ENCODE assay signal across 18 cellular contexts in genomic region chr15:100650685-100651084, GRCh38. TPM values are rescaled to one million over a fixed set of nuclear protein-coding genes. Genes with fewer than 3 reads are reported as not detected.
DNase-seq lines count a peak whose midpoint lies in the region; ATAC-seq and TF ChIP-seq lines count a peak whose summit lies in the region.
"Had no signal": no experiment of that assay in that cellular context is flagged by ENCODE, and none has a peak within 500 bp of the region (broad histone marks: within the 10 kb centered on the region; RNA-seq: fewer than 3 reads in every experiment).

No MANE protein-coding gene starts in this region.

- POLR2A ChIA-PET in SK-N-SH (lab: Yijun Ruan, JAX): no interaction called here

- H3K27ac ChIP-seq in SK-N-SH (ENCODE audit: low read depth in 2 of 2, low read length in 1 of 2) (no peak overlapping the region), OCI-LY3 (ENCODE audit: low read length) (no peak overlapping the region)
- H3K27ac ChIP-seq: dorsolateral prefrontal cortex, heart right ventricle had no signal

- H3K9ac ChIP-seq in SK-N-SH (no peak overlapping the region), OCI-LY3 (ENCODE audit: low read length) (no peak overlapping the region)

- CTCF ChIA-PET in SK-N-SH (lab: Yijun Ruan, JAX): interaction anchor here (0.8 to 4.2 kb wide), 12 partner anchors 9 to 358 kb away, joined by 3 to 14 read pairs (median 4); no protein-coding TSS in a partner anchor

- H4K20me1 ChIP-seq in SK-N-SH (ENCODE audit: insufficient read depth): no peaks in the 10 kb centered on the region
- peaks cover 8% of the 10 kb centered on the region; the same call in 1 of the 2 replicates for H4K20me1 ChIP-seq in OCI-LY3 (ENCODE audit: insufficient read depth, low read length)

- TF ChIP-seq EP300 in SK-N-SH (IDR thresholded peaks at IDR 0.05; ENCODE audit: borderline replicate concordance in 1 of 2, low read depth in 1 of 2, low read length in 1 of 2): no peak

- H3K27me3 ChIP-seq in SK-N-SH (ENCODE audit: insufficient read depth) (no peaks in the 10 kb centered on the region), OCI-LY3 (ENCODE audit: low read depth, low read length) (no peaks in the 10 kb centered on the region)
- H3K27me3 ChIP-seq: dorsolateral prefrontal cortex, heart right ventricle had no signal

- H3K9me3 ChIP-seq in SK-N-SH (no peaks in the 10 kb centered on the region), OCI-LY3 (ENCODE audit: insufficient read depth, low read length) (no peaks in the 10 kb centered on the region)
- H3K9me3 ChIP-seq: Caco-2, heart right ventricle had no signal

- peak; percentile 27 for TF ChIP-seq CTCF in SK-N-SH (IDR thresholded peaks at IDR 0.05)
- peak; percentile 44 for TF ChIP-seq CTCF in OCI-LY3 (IDR thresholded peaks at IDR 0.05; ENCODE audit: low read depth, low read length)
- peak; percentile 40 for TF ChIP-seq CTCF in epithelial cell of proximal tubule (conservative IDR thresholded peaks at IDR 0.05; ENCODE audit: low read depth, low read length)
- peak; percentile 14 for TF ChIP-seq CTCF in retinal pigment epithelial cell (conservative IDR thresholded peaks at IDR 0.05; ENCODE audit: low read depth, low read length)

- H3F3A ChIP-seq in SK-N-SH (replicated peaks; ENCODE audit: insufficient read depth): no peaks in the 10 kb centered on the region

- TF ChIP-seq RAD21 in SK-N-SH (IDR thresholded peaks at IDR 0.05; ENCODE audit: low read length): peak; percentile 17; the same call in 1 of the 2 replicates

- H3K4me3 ChIP-seq in SK-N-SH (ENCODE audit: low read depth in 2 of 2, low read length in 1 of 2): no peak overlapping the region
- H3K4me3 ChIP-seq in OCI-LY3 (ENCODE audit: low read length): no peak overlapping the region
- no peak overlapping the region for H3K4me3 ChIP-seq in epithelial cell of proximal tubule (ENCODE audit: low read depth, low read length)
- no peak overlapping the region for H3K4me3 ChIP-seq in retinal pigment epithelial cell (ENCODE audit: low read length)
- H3K4me3 ChIP-seq: dorsolateral prefrontal cortex, heart right ventricle had no signal

- H3K79me2 ChIP-seq in SK-N-SH (ENCODE audit: insufficient read depth) (peaks cover 12% of the 10 kb centered on the region; the same call in 1 of the 2 replicates), OCI-LY3 (ENCODE audit: low read length) (peaks cover 9% of the 10 kb centered on the region)

- H3K9me2 ChIP-seq in SK-N-SH: no peaks in the 10 kb centered on the region

- H2AFZ ChIP-seq in SK-N-SH (ENCODE audit: low read depth) (no peak overlapping the region), OCI-LY3 (ENCODE audit: low read depth, low read length) (no peak overlapping the region)

- H3K4me2 ChIP-seq in SK-N-SH (no peak overlapping the region), OCI-LY3 (ENCODE audit: low read length) (no peak overlapping the region)

- ATAC-seq in SK-N-SH treated with all-trans-retinoic acid at 6 μM for 48 hours (no peak), GM18867 (IDR thresholded peaks at IDR 0.05; ENCODE audit: unreplicated experiment) (no peak)
- ATAC-seq: right cardiac atrium had no signal

- H3K36me3 ChIP-seq in SK-N-SH (replicated peaks in 1 of 2; ENCODE audit: control insufficient read depth in 1 of 2, insufficient read depth in 2 of 2, low read length in 1 of 2): peaks cover 0 to 20% of the 10 kb centered on the region in 2 experiments
- peaks cover 11% of the 10 kb centered on the region for H3K36me3 ChIP-seq in OCI-LY3 (replicated peaks; ENCODE audit: low read depth, low read length)

- DNase-seq in SK-N-SH (no peak), epithelial cell of proximal tubule (ENCODE audit: low read depth) (no peak), retinal pigment epithelial cell (ENCODE audit: low read depth) (no peak), NOMO-1 (lab: John Stamatoyannopoulos, UW; ENCODE audit: unreplicated experiment in 2 of 2) (no peak), COLO829 (ENCODE audit: low spot score) (no peak)
- DNase-seq: activated CD4-positive, alpha-beta T cell treated with anti-CD3 and anti-CD28 coated beads, Interleukin-2, amount 50 U/mL, for 4 hours; activated naive CD8-positive, alpha-beta T cell treated with anti-CD3 and anti-CD28 coated beads, Interleukin-2, amount 10 ng/mL, durations not matched to agents 7 days and 5 days; activated T-cell treated with anti-CD3 and anti-CD28 coated beads, Interleukin-2, amount 50 U/mL, for 48 hours; Caco-2; dorsolateral prefrontal cortex; heart right ventricle; islet precursor cell; Karpas-422; OCI-M1; right cardiac atrium had no signal

- H3K4me1 ChIP-seq in SK-N-SH (ENCODE audit: control insufficient read depth in 1 of 2, insufficient read depth in 2 of 2, low read depth in 1 of 2, low read length in 1 of 2) (no peaks in the 10 kb centered on the region), OCI-LY3 (ENCODE audit: low read length) (peaks cover 19% of the 10 kb centered on the region)
- H3K4me1 ChIP-seq: Caco-2 had no signal

- 87% methylated on average over 1 of the region's 1 CpG for WGBS in SK-N-SH (ENCODE audit: low lambda C conversion rate)

TF ChIP-seq in SK-N-SH, 30 proteins besides CTCF, POLR2A, EP300 and RAD21 (continues in another document):
- TF ChIP-seq ZBTB33 (IDR thresholded peaks at IDR 0.05; ENCODE audit: borderline replicate concordance, low read depth): no peak
- TF ChIP-seq NRF1 (IDR thresholded peaks at IDR 0.05; ENCODE audit: low read depth, low read length): no peak
- no peak for TF ChIP-seq SIN3A (IDR thresholded peaks at IDR 0.05; ENCODE audit: borderline replicate concordance, low read depth, low read length)
- TF ChIP-seq ELF1 (IDR thresholded peaks at IDR 0.05): no peak
- no peak for TF ChIP-seq TCF12 (IDR thresholded peaks at IDR 0.05)
- no peak for TF ChIP-seq USF2 (IDR thresholded peaks at IDR 0.05; ENCODE audit: borderline replicate concordance, low read depth, low read length)
- TF ChIP-seq EZH2phosphoT487 (IDR thresholded peaks at IDR 0.05; ENCODE audit: borderline replicate concordance, low read depth): no peak

TF ChIP-seq in SK-N-SH treated with all-trans-retinoic acid at 6 μM for 48 hours, 23 proteins besides CTCF, POLR2A, EP300 and RAD21:
- TF ChIP-seq ZNF565 (CRISPR knock-in tag; conservative IDR thresholded peaks at IDR 0.05; ENCODE audit: low read depth) (no peak), PPARA (CRISPR knock-in tag; IDR thresholded peaks at IDR 0.05; ENCODE audit: borderline replicate concordance) (no peak), TCF4 (CRISPR knock-in tag; IDR thresholded peaks at IDR 0.05; ENCODE audit: borderline replicate concordance) (no peak), ZNF70 (CRISPR knock-in tag; IDR thresholded peaks at IDR 0.05) (no peak), CSDC2 (CRISPR knock-in tag; IDR thresholded peaks at IDR 0.05) (no peak), ZFP3 (CRISPR knock-in tag; IDR thresholded peaks at IDR 0.05) (no peak), ISL1 (CRISPR knock-in tag; IDR thresholded peaks at IDR 0.05) (no peak), ESRRG (CRISPR knock-in tag; IDR thresholded peaks at IDR 0.05) (no peak), CSRNP3 (CRISPR knock-in tag; IDR thresholded peaks at IDR 0.05) (no peak), TOX (CRISPR knock-in tag; IDR thresholded peaks at IDR 0.05; ENCODE audit: borderline replicate concordance) (no peak), ARNTL (CRISPR knock-in tag; IDR thresholded peaks at IDR 0.05; ENCODE audit: borderline replicate concordance, low read depth) (no peak), GLIS3 (CRISPR knock-in tag; IDR thresholded peaks at IDR 0.05) (no peak), PATZ1 (CRISPR knock-in tag; IDR thresholded peaks at IDR 0.05; ENCODE audit: borderline replicate concordance) (no peak)

RNA-seq across cellular contexts. Expression of gene ASB7, which starts 48.3 kb away (rescaled TPM):
- 6.1 and 7.7 TPM in 2 replicates for polyA plus RNA-seq in SK-N-SH (2012; rRNA removed)
- polyA plus RNA-seq in SK-N-SH (2012; cell fraction: cytosol; rRNA removed): 6.7 and 7.4 TPM in 2 replicates
- polyA plus RNA-seq in SK-N-SH (2012; cell fraction: nucleus; rRNA removed): 4.7 and 7.1 TPM in 2 replicates
- 7.9 and 9.5 TPM in 2 replicates for total RNA-seq in epithelial cell of proximal tubule

RNA-seq across cellular contexts. Expression of gene LINS1, which starts 48.7 kb away (rescaled TPM):
- 5.0 and 6.9 TPM in 2 replicates for polyA plus RNA-seq in SK-N-SH (2012; rRNA removed)
- 4.6 and 4.7 TPM in 2 replicates for polyA plus RNA-seq in SK-N-SH (2012; cell fraction: cytosol; rRNA removed)
- 10.8 and 22.3 TPM in 2 replicates for polyA plus RNA-seq in SK-N-SH (2012; cell fraction: nucleus; rRNA removed)
- 4.6 and 10.3 TPM in 2 replicates for total RNA-seq in epithelial cell of proximal tubule
